16 cellular contexts compared by ENCODE assay signal in genomic region chr6:169896826-169897456, GRCh38.
DNase-seq lines count a peak whose midpoint lies in the region; ATAC-seq and TF ChIP-seq lines count a peak whose summit lies in the region.
"Had no signal": no experiment of that assay in that cellular context is flagged by ENCODE, and none has a peak within 500 bp of the region (broad histone marks: within the 10 kb centered on the region; RNA-seq: fewer than 3 reads in every experiment).

No MANE protein-coding gene starts in this region.

- H3K4me1 Mint-ChIP-seq in neural progenitor cell = no peaks in the 10 kb centered on the region
- H3K4me1 Mint-ChIP-seq: GM23338 had no signal

- H4K20me1 ChIP-seq in neural progenitor cell (ENCODE audit: low read depth) = no peaks in the 10 kb centered on the region

- ATAC-seq in GM21423 (IDR thresholded peaks at IDR 0.05; ENCODE audit: unreplicated experiment) (no peak), Right ventricle myocardium superior (ENCODE audit: poor library complexity) (no peak)
- ATAC-seq: CD8-positive, alpha-beta T cell; GM23338 had no signal

- H3K36me3 ChIP-seq in neural progenitor cell (no peaks in the 10 kb centered on the region), spleen (no peaks in the 10 kb centered on the region)

- no peak overlapping the region for H3K9ac ChIP-seq in neural progenitor cell

- peak; percentile 8 for DNase-seq in M059J (ENCODE audit: low read depth)
- peak; percentile 54 for DNase-seq in coronary artery (ENCODE audit: low spot score)
- no peak for DNase-seq in neural progenitor cell (ENCODE audit: low spot score)
- peak; percentile 59 for DNase-seq in spleen
- DNase-seq in Right ventricle myocardium superior = no peak
- DNase-seq in nucleus accumbens (lab: John Stamatoyannopoulos, UW) = no peak
- DNase-seq: COR-L47, DMS153, DMS79 treated with DMSO at 0.1 percent for 48 hours, EL, H9, IMR-90 had no signal

- peaks cover 13% of the 10 kb centered on the region for H3K9me3 Mint-ChIP-seq in neural progenitor cell
- H3K9me3 Mint-ChIP-seq: CD8-positive, alpha-beta T cell had no signal

- TF ChIP-seq CTCF in coronary artery (IDR thresholded peaks at IDR 0.05) (no peak), neural progenitor cell (IDR thresholded peaks at IDR 0.05) (no peak), spleen (IDR thresholded peaks at IDR 0.05 in 8 of 11, conservative IDR thresholded peaks at IDR 0.05 in 3 of 11) (no peak)

- peaks cover 6% of the 10 kb centered on the region for H3K27me3 Mint-ChIP-seq in neural progenitor cell (ENCODE audit: insufficient read depth, low read depth)

- H3K79me2 ChIP-seq in neural progenitor cell (ENCODE audit: low read depth) = no peaks in the 10 kb centered on the region

- no peaks in the 10 kb centered on the region for H3K4me1 ChIP-seq in neural progenitor cell
- peaks cover 0 to 10% (median 0%) of the 10 kb centered on the region in 6 donors for H3K4me1 ChIP-seq in spleen

- intact Hi-C loops in spleen (cut with DNase I; ENCODE audit: low total_unique reads) = no loop called here
- intact Hi-C loops in Right ventricle myocardium superior (cut with DNase I) = no loop called here

- no peak overlapping the region for H3K4me2 ChIP-seq in neural progenitor cell
- H3K4me2 ChIP-seq: GM23338 had no signal

- no peak for TF ChIP-seq POLR2A in spleen (IDR thresholded peaks at IDR 0.05)

- H3K4me3 Mint-ChIP-seq in neural progenitor cell = no peak overlapping the region
- H3K4me3 Mint-ChIP-seq: CD14-positive monocyte; CD8-positive, alpha-beta T cell; GM23338; H9 had no signal

- H3K4me3 ChIP-seq in coronary artery (no peak overlapping the region), neural progenitor cell (no peak overlapping the region), spleen (no peak overlapping the region)
- H3K4me3 ChIP-seq: GM23338 had no signal

- no peaks in the 10 kb centered on the region for H3F3A ChIP-seq in neural progenitor cell (ENCODE audit: low read depth)

- H3K27me3 ChIP-seq in neural progenitor cell (no peaks in the 10 kb centered on the region), spleen (replicated peaks in 1 of 7) (peaks cover 0 to 38% (median 0%) of the 10 kb centered on the region in 7 donors)

- WGBS in spleen, 5 donors = 89 to 93% (median 91%) methylated on average over 15 to 17 of the region's 17 CpGs

- H3K9me3 ChIP-seq in neural progenitor cell (ENCODE audit: low read depth) (no peaks in the 10 kb centered on the region), spleen (peaks cover 0 to 8% (median 0%) of the 10 kb centered on the region in 8 donors)

- no peak overlapping the region for H2AFZ ChIP-seq in neural progenitor cell (replicated peaks)
- H2AFZ ChIP-seq: GM23338 had no signal

- H3K36me3 Mint-ChIP-seq in neural progenitor cell = no peaks in the 10 kb centered on the region
- H3K36me3 Mint-ChIP-seq: CD14-positive monocyte; CD8-positive, alpha-beta T cell had no signal

- H3K27ac Mint-ChIP-seq in neural progenitor cell = peak overlapping the region; percentile 51
- H3K27ac Mint-ChIP-seq: CD14-positive monocyte; CD8-positive, alpha-beta T cell; GM23338 had no signal

- H3K27ac ChIP-seq in coronary artery (no peak overlapping the region), neural progenitor cell (no peak overlapping the region), spleen (no peak overlapping the region)

Comparison
In these comparisons a context has a peak if more than half of its experiments do, and no peak if none do; other contexts are left out.
1. DNase-seq: peak in M059J (single experiment), coronary artery (single experiment) and spleen (single experiment); none in neural progenitor cell (single experiment), Right ventricle myocardium superior (single experiment) and nucleus accumbens (0 of 56).